Comparison of ENCODE assay signal across 8 cellular contexts in genomic region chr4:102345795-102346100, GRCh38. TPM values are rescaled to one million over a fixed set of nuclear protein-coding genes. Genes with fewer than 3 reads are reported as not detected.
DNase-seq lines count a peak whose midpoint lies in the region; ATAC-seq and TF ChIP-seq lines count a peak whose summit lies in the region.

No MANE protein-coding gene starts in this region.

- H3K4me2 ChIP-seq in Karpas-422 (ENCODE audit: low read depth, low read length, poor library complexity, severe bottlenecking) (peak overlapping the region; percentile 97), mammary epithelial cell (ENCODE audit: insufficient read depth, low read depth, low read length) (peak overlapping the region; percentile 100)

- TF ChIP-seq CTCF in mammary epithelial cell (conservative IDR thresholded peaks at IDR 0.05 in 1 of 2, IDR thresholded peaks at IDR 0.05 in 1 of 2; ENCODE audit: extremely low read depth in 1 of 2, insufficient read depth in 1 of 2, low read depth in 1 of 2, low read length in 2 of 2) = no peak

- H4K20me1 ChIP-seq in Karpas-422 (ENCODE audit: insufficient read depth, low read depth, low read length) (peaks cover 24% of the 10 kb centered on the region), mammary epithelial cell (ENCODE audit: insufficient read depth, low read length) (no peaks in the 10 kb centered on the region)

- in situ Hi-C loops in mammary epithelial cell (cut with MboI; ENCODE audit: low sequenced_read_pairs in 2 of 2) = loop anchor here in 1 of 2 donors (10.0 kb wide), 1 partner anchor 79 kb away; no protein-coding TSS in a partner anchor

- 33% methylated on average over 5 of the region's 5 CpGs for WGBS in mammary epithelial cell (ENCODE audit: low coverage, missing lambda C conversion rate)

- H3K36me3 ChIP-seq in Karpas-422 (ENCODE audit: insufficient read depth, low read length) (peaks cover 11% of the 10 kb centered on the region; the same call in 1 of the 2 replicates), mammary epithelial cell (ENCODE audit: insufficient read depth, low read length) (no peaks in the 10 kb centered on the region)

- no peak for ATAC-seq in HG03196 (IDR thresholded peaks at IDR 0.05; ENCODE audit: unreplicated experiment)

- H3K9me2 ChIP-seq in Karpas-422 (replicated peaks; ENCODE audit: insufficient read depth, low read length) = no peaks in the 10 kb centered on the region

- H3K27ac ChIP-seq in Karpas-422 (ENCODE audit: low read length) (peak overlapping the region; percentile 94), mammary epithelial cell (ENCODE audit: insufficient read depth, low read depth, low read length) (no peak overlapping the region)

- DNase-seq in AML-193 (lab: John Stamatoyannopoulos, UW) (peak; percentile 72 to 79), Karpas-422 (no peak), mammary epithelial cell (peak; percentile 9), kidney glomerular epithelial cell (lab: John Stamatoyannopoulos, UW) (no peak), hypothalamus (lab: John Stamatoyannopoulos, UW) (no peak)
- DNase-seq in activated CD4-positive, CD25-positive, alpha-beta regulatory T cell (lab: John Stamatoyannopoulos, UW) = no peak

- H2AFZ ChIP-seq in Karpas-422 (ENCODE audit: low read length) (peak overlapping the region; percentile 72), mammary epithelial cell (ENCODE audit: low read depth, low read length) (peak overlapping the region; percentile 98)

- H3K9ac ChIP-seq in Karpas-422 (ENCODE audit: low read length) = peak overlapping the region; percentile 92
- no peak overlapping the region for H3K9ac ChIP-seq in mammary epithelial cell (ENCODE audit: insufficient read depth, low read length)

- intact Hi-C loops in mammary epithelial cell (cut with micrococcal nuclease) = loop anchor here (1.0 to 5.0 kb wide), 4 partner anchors 45 to 662 kb away; no protein-coding TSS in a partner anchor

- CTCF ChIA-PET in mammary epithelial cell (lab: Charles Lee; ENCODE audit: low non-redundant PET) = interaction anchor here (0.8 kb wide), 1 partner anchor 84 kb away, joined by 4 read pairs; no protein-coding TSS in a partner anchor

- peak overlapping the region; percentile 71 for H3K4me3 ChIP-seq in Karpas-422 (ENCODE audit: low read length)
- H3K4me3 ChIP-seq in mammary epithelial cell (replicated peaks in 1 of 3; ENCODE audit: insufficient read depth in 1 of 3, low read depth in 2 of 3, low read length in 3 of 3) = peak overlapping the region; percentile 76 to 91 (median 76)
- H3K4me3 ChIP-seq in mononuclear cell (ENCODE audit: low read length) = peak overlapping the region; percentile 66

- dilution Hi-C loops in mammary epithelial cell (cut with HindIII; ENCODE audit: low sequenced_read_pairs) = no loop called here

- no peaks in the 10 kb centered on the region for H3K27me3 ChIP-seq in Karpas-422 (ENCODE audit: low read length)
- H3K27me3 ChIP-seq in mammary epithelial cell (ENCODE audit: insufficient read depth, low read length) = no peaks in the 10 kb centered on the region
- no peaks in the 10 kb centered on the region for H3K27me3 ChIP-seq in mononuclear cell (ENCODE audit: insufficient read depth, low read length)

- peaks cover 39% of the 10 kb centered on the region for H3K4me1 ChIP-seq in Karpas-422 (ENCODE audit: low read length)
- H3K4me1 ChIP-seq in mammary epithelial cell (ENCODE audit: insufficient read depth, low read length) = peaks cover 26% of the 10 kb centered on the region
- H3K4me1 ChIP-seq in mononuclear cell (ENCODE audit: insufficient read depth, low read length) = peaks cover 21% of the 10 kb centered on the region

- BruUV-seq in mammary epithelial cell (replicated peaks; lab: Mats Ljungman, UMichigan) = no TSS peak

- H3K79me2 ChIP-seq in Karpas-422 (ENCODE audit: low read length) (peaks cover 40% of the 10 kb centered on the region), mammary epithelial cell (ENCODE audit: insufficient read depth, low read length) (peaks cover 20% of the 10 kb centered on the region)

- no peaks in the 10 kb centered on the region for H3K9me3 ChIP-seq in Karpas-422 (ENCODE audit: low read length)
- H3K9me3 ChIP-seq in mammary epithelial cell (replicated peaks; ENCODE audit: insufficient read depth, low read length) = no peaks in the 10 kb centered on the region
- no peaks in the 10 kb centered on the region for H3K9me3 ChIP-seq in mononuclear cell (ENCODE audit: low read depth, low read length)

RNA-seq across cellular contexts. Expression of gene SLC39A8, which starts 0.5 kb away (rescaled TPM):
- 201 and 340 TPM in 2 replicates for total RNA-seq in Karpas-422 (2014; rRNA removed; shearing (Covaris generic); ENCODE audit: low replicate concordance)
- total RNA-seq in mammary epithelial cell = 10 to 100 TPM in 1 of 2 donors, 1 to 10 TPM in 1; 8.9 to 12.5 TPM
- 10.2 TPM for polyA plus RNA-seq in mammary epithelial cell
- polyA minus RNA-seq in mammary epithelial cell = 22.5 TPM
- 26.3 TPM for total RNA-seq in mononuclear cell

Comparison
In these comparisons a context has a peak if more than half of its experiments do, and no peak if none do; other contexts are left out.
1. DNase-seq: peak in AML-193 (2 of 2) and mammary epithelial cell (single experiment); none in Karpas-422 (single experiment), kidney glomerular epithelial cell (single experiment), hypothalamus (0 of 51) and activated CD4-positive, CD25-positive, alpha-beta regulatory T cell (0 of 4).
2. Peak in every context shown above with its lines, with median percentiles within 50 percentile points of each other: H3K4me3 ChIP-seq.